In genomic region chr21:45542242-45542666, GRCh38 we compare ENCODE assay signal across 8 cellular contexts. TPM values are rescaled to one million over a fixed set of nuclear protein-coding genes. Genes with fewer than 3 reads are reported as not detected.
A peak's percentile ranks its signal among the peaks of the same experiment; 100 is the strongest.
DNase-seq lines count a peak whose midpoint lies in the region; ATAC-seq and TF ChIP-seq lines count a peak whose summit lies in the region.

SLC19A1 (minus strand) TSS chr21:45542440; CDS start chr21:45537959, 4,481 bp downstream.

- no peaks in the 10 kb centered on the region for H3K9me3 Mint-ChIP-seq in CD14-positive monocyte
- no peaks in the 10 kb centered on the region for H3K9me3 Mint-ChIP-seq in T-helper 1 cell treated with Interleukin-12 subunit alpha and Interleukin-12 subunit beta and Interleukin-4 antibody, amounts not matched to agents 30 μg/mL and 1 μg/mL, for 36 hours

- H3K27ac Mint-ChIP-seq in CD14-positive monocyte: peak within 1 kb of the TSS; percentile 68 to 84 (median 79)
- H3K27ac Mint-ChIP-seq in T-helper 1 cell treated with Interleukin-12 subunit alpha and Interleukin-12 subunit beta and Interleukin-4 antibody, amounts not matched to agents 30 μg/mL and 1 μg/mL, for 36 hours: peak within 1 kb of the TSS; percentile 26

- peak within 1 kb of the TSS; percentile 70 to 78 for H3K4me3 Mint-ChIP-seq in CD14-positive monocyte
- H3K4me3 Mint-ChIP-seq in T-helper 1 cell treated with Interleukin-12 subunit alpha and Interleukin-12 subunit beta and Interleukin-4 antibody, amounts not matched to agents 30 μg/mL and 1 μg/mL, for 36 hours: peak within 1 kb of the TSS; percentile 75

- no peaks in the 10 kb centered on the region for H3K36me3 ChIP-seq in ascending aorta

- peaks cover 0 to 12% of the 10 kb centered on the region in 2 donors for H3K4me1 ChIP-seq in ascending aorta

- no peak within 1 kb of the TSS for H3K27ac ChIP-seq in ascending aorta

- no peaks in the 10 kb centered on the region for H3K9me3 ChIP-seq in ascending aorta

- TF ChIP-seq CTCF in CD14-positive monocyte (IDR thresholded peaks at IDR 0.05) (peak; percentile 49), ascending aorta (IDR thresholded peaks at IDR 0.05) (peak in 2 of 3 experiments; percentile 31 to 62), retinal pigment epithelial cell (conservative IDR thresholded peaks at IDR 0.05; ENCODE audit: low read depth, low read length) (peak; percentile 17)

- H3K36me3 Mint-ChIP-seq in CD14-positive monocyte: peaks cover 5 to 20% of the 10 kb centered on the region in 2 donors
- H3K36me3 Mint-ChIP-seq in T-helper 1 cell treated with Interleukin-12 subunit alpha and Interleukin-12 subunit beta and Interleukin-4 antibody, amounts not matched to agents 30 μg/mL and 1 μg/mL, for 36 hours (ENCODE audit: low read depth): no peaks in the 10 kb centered on the region

- H3K27me3 ChIP-seq in ascending aorta: no peaks in the 10 kb centered on the region

- peak; percentile 61 for ATAC-seq in GM19324 (IDR thresholded peaks at IDR 0.05; ENCODE audit: low FRiP score, unreplicated experiment)

- intact Hi-C loops in CD14-positive monocyte (cut with micrococcal nuclease) (loop anchor here in 1 of 2 donors (10.0 kb wide), 1 partner anchor 247 kb away; no protein-coding TSS in a partner anchor), ascending aorta (cut with DNase I) (no loop called here)

- H3K4me3 ChIP-seq in ascending aorta: peak within 1 kb of the TSS; percentile 92
- H3K4me3 ChIP-seq in retinal pigment epithelial cell (ENCODE audit: low read length): peak within 1 kb of the TSS; percentile 49

- DNase-seq in CD14-positive monocyte (ENCODE audit: low spot score): peak; percentile 67
- peak; percentile 93 for DNase-seq in HuH-7.5 (ENCODE audit: low spot score)
- peak in 1 of 2 donors; percentile 79 for DNase-seq in ascending aorta (ENCODE audit: low spot score in 2 of 2)
- DNase-seq in hepatic stellate cell (ENCODE audit: low spot score): peak; percentile 96
- DNase-seq in retinal pigment epithelial cell (ENCODE audit: low read depth): no peak
- DNase-seq in amniotic stem cell (lab: John Stamatoyannopoulos, UW): no peak

- peaks cover 38% of the 10 kb centered on the region for H3K4me1 Mint-ChIP-seq in CD14-positive monocyte
- H3K4me1 Mint-ChIP-seq in T-helper 1 cell treated with Interleukin-12 subunit alpha and Interleukin-12 subunit beta and Interleukin-4 antibody, amounts not matched to agents 30 μg/mL and 1 μg/mL, for 36 hours (ENCODE audit: low read depth): peaks cover 13% of the 10 kb centered on the region

- peaks cover 0 to 6% (median 0%) of the 10 kb centered on the region in 3 donors for H3K27me3 Mint-ChIP-seq in CD14-positive monocyte (ENCODE audit: low read depth in 3 of 3)
- no peaks in the 10 kb centered on the region for H3K27me3 Mint-ChIP-seq in T-helper 1 cell treated with Interleukin-12 subunit alpha and Interleukin-12 subunit beta and Interleukin-4 antibody, amounts not matched to agents 30 μg/mL and 1 μg/mL, for 36 hours (ENCODE audit: low read depth)

RNA-seq across cellular contexts. Expression of gene SLC19A1, which starts in this region (rescaled TPM):
- polyA plus RNA-seq in CD14-positive monocyte: 10 to 100 TPM; 39.9 to 53.0 TPM
- 8.4 TPM for total RNA-seq in ascending aorta

Comparison
In these comparisons a context has a peak if more than half of its experiments do, and no peak if none do; other contexts are left out.
1. DNase-seq: peak in CD14-positive monocyte (single experiment), HuH-7.5 (single experiment) and hepatic stellate cell (single experiment); none in retinal pigment epithelial cell (single experiment) and amniotic stem cell (single experiment).
2. Peak in every context shown above with its lines, with median percentiles within 50 percentile points of each other: CTCF ChIP-seq.